Comparison of ENCODE assay signal across 20 cellular contexts in genomic region chr6:65191412-65191811, GRCh38.
DNase-seq lines count a peak whose midpoint lies in the region; ATAC-seq and TF ChIP-seq lines count a peak whose summit lies in the region.
"Had no signal": no experiment of that assay in that cellular context is flagged by ENCODE, and none has a peak within 500 bp of the region (broad histone marks: within the 10 kb centered on the region; RNA-seq: fewer than 3 reads in every experiment).

No MANE protein-coding gene starts in this region.

- H3K79me2 ChIP-seq in neural cell (replicated peaks; ENCODE audit: insufficient read depth, low read length): no peaks in the 10 kb centered on the region

- no peaks in the 10 kb centered on the region for H3K27me3 Mint-ChIP-seq in T-cell
- H3K27me3 Mint-ChIP-seq: CD4-positive, alpha-beta T cell had no signal

- peak; percentile 87 for TF ChIP-seq EP300 in neural cell (conservative IDR thresholded peaks at IDR 0.05; ENCODE audit: poor library complexity, severe bottlenecking)

- H3K9me3 Mint-ChIP-seq in T-cell: peaks cover 6 to 9% (median 7%) of the 10 kb centered on the region in 3 donors

- no peak for TF ChIP-seq CTCF in neural cell (IDR thresholded peaks at IDR 0.05; ENCODE audit: poor library complexity, severe bottlenecking)

- H3K4me1 Mint-ChIP-seq in T-cell: no peaks in the 10 kb centered on the region

- no peak overlapping the region for H2AFZ ChIP-seq in neural cell (ENCODE audit: low read depth, low read length)

- DNase-seq in NCI-H526 treated with DMSO at 0.1 percent for 48 hours (lab: John Stamatoyannopoulos, UW) (peak; percentile 76), NCI-H1930 (lab: John Stamatoyannopoulos, UW) (no peak), T-cell (no peak), T-helper 1 cell (no peak)
- DNase-seq: CD4-positive, alpha-beta T cell; DMS53; KBM-7; MV-4-11; NCI-H1694 treated with DMSO at 0.1 percent for 48 hours; NCI-H2107; NCI-H524 treated with DMSO at 0.1 percent for 48 hours; NK-92 treated with Interleukin-12 subunit alpha and Interleukin-12 subunit beta, amount 100 ng/mL, for 24 hours; PC-3; SK-N-SH; SW 1271; T-helper 2 cell had no signal

- H3K9me2 ChIP-seq in neural cell (ENCODE audit: insufficient read depth, low read length): no peaks in the 10 kb centered on the region
- H3K9me2 ChIP-seq: SK-N-SH had no signal

- H3K27me3 ChIP-seq in BLaER1 (no peaks in the 10 kb centered on the region), HUES48 (ENCODE audit: control insufficient read depth, insufficient read depth, low read length) (no peaks in the 10 kb centered on the region), neural cell (ENCODE audit: insufficient read depth, low read depth, low read length) (no peaks in the 10 kb centered on the region)
- H3K27me3 ChIP-seq: BLaER1 treated with 17β-estradiol and CSF1 and Interleukin-3, amounts not matched to agents 10 nM and 100 nM had no signal

- H3K4me2 ChIP-seq in BLaER1 (peak overlapping the region; percentile 25; the same call in 1 of the 2 replicates), neural cell (ENCODE audit: low read length) (peak overlapping the region; percentile 24)
- H3K4me2 ChIP-seq: SK-N-SH had no signal

- no peak overlapping the region for H3K27ac Mint-ChIP-seq in T-cell
- H3K27ac Mint-ChIP-seq: CD4-positive, alpha-beta T cell had no signal

- CTCF ChIA-PET in T-cell (lab: Charles Lee): no interaction called here

- H3K36me3 Mint-ChIP-seq in T-cell: no peaks in the 10 kb centered on the region

- H3K9ac ChIP-seq in BLaER1 (no peak overlapping the region), HUES48 (ENCODE audit: low read depth, low read length) (no peak overlapping the region), neural cell (ENCODE audit: low read length) (peak overlapping the region; percentile 13)
- H3K9ac ChIP-seq: BLaER1 treated with 17β-estradiol and CSF1 and Interleukin-3, amounts not matched to agents 10 nM and 100 nM; SK-N-SH had no signal

- H3K4me1 ChIP-seq in BLaER1 (peaks cover 25% of the 10 kb centered on the region), HUES48 (ENCODE audit: control insufficient read depth, insufficient read depth, low read length) (peaks cover 18% of the 10 kb centered on the region)

- H3K9me3 ChIP-seq in BLaER1 (no peaks in the 10 kb centered on the region), HUES48 (ENCODE audit: control insufficient read depth, insufficient read depth, low read length) (no peaks in the 10 kb centered on the region), neural cell (ENCODE audit: low read length) (no peaks in the 10 kb centered on the region)
- H3K9me3 ChIP-seq: BLaER1 treated with 17β-estradiol and CSF1 and Interleukin-3, amounts not matched to agents 10 nM and 100 nM; SK-N-SH had no signal

- peak; percentile 14 for TF ChIP-seq RAD21 in neural cell (conservative IDR thresholded peaks at IDR 0.05)

- H3K4me3 Mint-ChIP-seq in T-cell: no peak overlapping the region
- H3K4me3 Mint-ChIP-seq: CD4-positive, alpha-beta T cell had no signal

- H4K20me1 ChIP-seq in BLaER1 (no peaks in the 10 kb centered on the region), neural cell (ENCODE audit: insufficient read depth) (no peaks in the 10 kb centered on the region)
- H4K20me1 ChIP-seq: BLaER1 treated with 17β-estradiol and CSF1 and Interleukin-3, amounts not matched to agents 10 nM and 100 nM had no signal

- H3K36me3 ChIP-seq in BLaER1: no peaks in the 10 kb centered on the region
- no peaks in the 10 kb centered on the region for H3K36me3 ChIP-seq in HUES48 (ENCODE audit: control insufficient read depth, insufficient read depth, low read length)
- no peaks in the 10 kb centered on the region for H3K36me3 ChIP-seq in neural cell (ENCODE audit: insufficient read depth, low read length)
- H3K36me3 ChIP-seq: BLaER1 treated with 17β-estradiol and CSF1 and Interleukin-3, amounts not matched to agents 10 nM and 100 nM had no signal

- no peak overlapping the region for H3K27ac ChIP-seq in BLaER1
- peak overlapping the region; percentile 59 for H3K27ac ChIP-seq in HUES48 (ENCODE audit: low read depth, low read length)
- peak overlapping the region; percentile 62 for H3K27ac ChIP-seq in neural cell (ENCODE audit: low read length)
- H3K27ac ChIP-seq: BLaER1 treated with 17β-estradiol and CSF1 and Interleukin-3, amounts not matched to agents 10 nM and 100 nM had no signal

- POLR2A ChIA-PET in T-cell (lab: Charles Lee): no interaction called here

- ATAC-seq in T-cell (replicated peaks in 1 of 4): no peak
- ATAC-seq: PC-3 had no signal

- peaks cover 6% of the 10 kb centered on the region for H3F3A ChIP-seq in neural cell (ENCODE audit: insufficient read depth, low read length, poor library complexity, severe bottlenecking)

- H3K4me3 ChIP-seq in BLaER1: no peak overlapping the region
- no peak overlapping the region for H3K4me3 ChIP-seq in HUES48 (ENCODE audit: low read depth, low read length)
- H3K4me3 ChIP-seq in neural cell (ENCODE audit: low read length): peak overlapping the region; percentile 3
- H3K4me3 ChIP-seq: BLaER1 treated with 17β-estradiol and CSF1 and Interleukin-3, amounts not matched to agents 10 nM and 100 nM had no signal

TF ChIP-seq in neural cell, 6 proteins besides CTCF, POLR2A, EP300 and RAD21:
- TF ChIP-seq REST (IDR thresholded peaks at IDR 0.05; ENCODE audit: borderline replicate concordance) (no peak), POLR2AphosphoS5 (IDR thresholded peaks at IDR 0.05) (peak; percentile 79)
